In the genomic region with DNA sequence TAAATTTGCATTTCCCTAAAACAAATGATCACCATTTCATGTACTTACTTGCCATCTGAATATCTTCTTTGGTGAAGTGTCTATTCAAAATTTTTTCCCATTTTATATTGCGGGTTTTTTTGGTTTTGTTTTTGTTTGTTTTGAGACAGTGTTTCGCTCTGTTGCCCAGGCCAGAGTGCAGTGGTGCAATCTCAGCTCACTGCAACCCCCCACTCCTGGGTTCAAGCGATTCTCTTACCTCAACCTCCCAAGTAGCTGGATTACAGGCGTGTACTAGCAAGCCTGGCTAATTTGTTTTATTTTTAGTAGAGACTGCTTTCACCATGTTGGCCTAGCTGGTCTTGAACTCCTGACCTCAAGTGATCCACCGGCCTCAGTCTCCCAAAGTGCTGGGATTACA, we compare ENCODE assay signal across 8 cellular contexts.
"Had no signal": no experiment of that assay in that cellular context is flagged by ENCODE, and none has a peak within 500 bp of the region (broad histone marks: within the 10 kb centered on the region; RNA-seq: fewer than 3 reads in every experiment).

No MANE protein-coding gene starts in this region.

- ATAC-seq: GM12878 had no signal

- FAIRE-seq: G401.6, GM12878, GM12891, GM12892, GM18507, GM19239 had no signal

- DNase-seq: GDM1, GF-D8 had no signal

- H3K4me3 ChIP-seq: GM12878 had no signal
